In genomic region chrX:12970691-12971202, GRCh38 we compare ENCODE assay signal across 8 cellular contexts. TPM values are rescaled to one million over a fixed set of nuclear protein-coding genes. Genes with fewer than 3 reads are reported as not detected.
DNase-seq lines count a peak whose midpoint lies in the region; ATAC-seq and TF ChIP-seq lines count a peak whose summit lies in the region.

No MANE protein-coding gene starts in this region.

- ATAC-seq in HG02885 (IDR thresholded peaks at IDR 0.05; ENCODE audit: poor library complexity, unreplicated experiment), result no peak

- H3K36me3 ChIP-seq in OCI-LY3 (replicated peaks; ENCODE audit: low read depth, low read length) (peaks cover 7% of the 10 kb centered on the region), spleen (peaks cover 0 to 5% (median 0%) of the 10 kb centered on the region in 6 donors)

- peak; percentile 41 for TF ChIP-seq CTCF in OCI-LY3 (IDR thresholded peaks at IDR 0.05; ENCODE audit: low read depth, low read length)
- TF ChIP-seq CTCF in spleen (IDR thresholded peaks at IDR 0.05 in 8 of 11, conservative IDR thresholded peaks at IDR 0.05 in 3 of 11), result peak in 10 of 11 experiments; percentile 22 to 66 (median 37)

- H3K27ac ChIP-seq in OCI-LY3 (ENCODE audit: low read length) (peak overlapping the region; percentile 100), spleen (peak overlapping the region; percentile 46 to 98 (median 97))

- peak overlapping the region; percentile 100 for H3K9ac ChIP-seq in OCI-LY3 (ENCODE audit: low read length)

- H3K4me1 Mint-ChIP-seq in immature natural killer cell, result peaks cover 62 to 78% of the 10 kb centered on the region in 2 donors

- peaks cover 7% of the 10 kb centered on the region for H4K20me1 ChIP-seq in OCI-LY3 (ENCODE audit: insufficient read depth, low read length)

- H3K4me3 Mint-ChIP-seq in immature natural killer cell, result peak overlapping the region; percentile 56 to 81 (median 72)

- H3K79me2 ChIP-seq in OCI-LY3 (ENCODE audit: low read length), result peaks cover 45% of the 10 kb centered on the region

- H3K27me3 Mint-ChIP-seq in immature natural killer cell (ENCODE audit: low read depth in 3 of 3), result peaks cover 23 to 26% (median 24%) of the 10 kb centered on the region in 3 donors

- peak in 1 of 3 donors; percentile 1 for TF ChIP-seq POLR2A in spleen (IDR thresholded peaks at IDR 0.05)

- peaks cover 5 to 10% (median 9%) of the 10 kb centered on the region in 3 donors for H3K36me3 Mint-ChIP-seq in immature natural killer cell

- peaks cover 0 to 2% (median 0%) of the 10 kb centered on the region in 6 donors for H3K9me3 Mint-ChIP-seq in immature natural killer cell

- H3K4me1 ChIP-seq in OCI-LY3 (ENCODE audit: low read length) (peaks cover 76% of the 10 kb centered on the region), spleen (peaks cover 0 to 66% (median 49%) of the 10 kb centered on the region in 6 donors)

- H3K9me3 ChIP-seq in OCI-LY3 (ENCODE audit: insufficient read depth, low read length) (no peaks in the 10 kb centered on the region), spleen (peaks cover 0 to 9% (median 0%) of the 10 kb centered on the region in 8 donors)

- H3K4me2 ChIP-seq in OCI-LY3 (ENCODE audit: low read length), result peak overlapping the region; percentile 98

- 1 to 34% (median 3%) methylated on average over 11 of the region's 11 CpGs for WGBS in spleen, 5 donors

- no peaks in the 10 kb centered on the region for H3K27me3 ChIP-seq in OCI-LY3 (ENCODE audit: low read depth, low read length)
- peaks cover 0 to 13% (median 0%) of the 10 kb centered on the region in 7 donors for H3K27me3 ChIP-seq in spleen (replicated peaks in 1 of 7)

- H3K27ac Mint-ChIP-seq in immature natural killer cell, result peak overlapping the region; percentile 86 to 97 (median 94)

- DNase-seq in activated T-cell treated with anti-CD3 and anti-CD28 coated beads, Interleukin-2, amount 50 U/mL, for 1 hour, result peak; percentile 46
- no peak for DNase-seq in activated T-cell treated with anti-CD3 and anti-CD28 coated beads for 4 hours
- DNase-seq in astrocyte of the hippocampus (ENCODE audit: low read depth, low spot score), result peak; percentile 66
- DNase-seq in immature natural killer cell, result peak; percentile 65 to 76 (median 75)
- DNase-seq in spleen, result peak; percentile 64
- DNase-seq in HPDE6-E6E7 (ENCODE audit: extremely low spot score), result no peak

- intact Hi-C loops in spleen (cut with DNase I; ENCODE audit: low total_unique reads), result no loop called here

- H3K4me3 ChIP-seq in OCI-LY3 (ENCODE audit: low read length), result peak overlapping the region; percentile 95
- H3K4me3 ChIP-seq in spleen, result peak overlapping the region in 4 of 8 donors; percentile 29 to 89 (median 80)

- H2AFZ ChIP-seq in OCI-LY3 (ENCODE audit: low read depth, low read length), result 0 out of 2 replicates have a peak overlapping the region, but pooled peaks have one; percentile 0

RNA-seq across cellular contexts. Expression of gene TMSB4X, which starts 4.2 kb away (rescaled TPM):
- polyA plus RNA-seq in immature natural killer cell, result over 10,000 TPM; 26,219 to 39,735 (median 28,691) TPM
- total RNA-seq in spleen, result over 10,000 TPM in 3 of 7 donors, 1,000 to 10,000 TPM in 4; 6,343 to 12,135 (median 6,919) TPM
- polyA plus RNA-seq in spleen, result over 10,000 TPM; 14,844 to 19,174 (median 17,521) TPM

Comparison
In these comparisons a context has a peak if more than half of its experiments do, and no peak if none do; other contexts are left out.
1. DNase-seq: peak in activated T-cell treated with anti-CD3 and anti-CD28 coated beads, Interleukin-2, amount 50 U/mL, for 1 hour (single experiment), astrocyte of the hippocampus (single experiment), immature natural killer cell (3 of 3) and spleen (single experiment); none in activated T-cell treated with anti-CD3 and anti-CD28 coated beads for 4 hours (single experiment) and HPDE6-E6E7 (single experiment).